18 cellular contexts compared by ENCODE assay signal in the genomic region with DNA sequence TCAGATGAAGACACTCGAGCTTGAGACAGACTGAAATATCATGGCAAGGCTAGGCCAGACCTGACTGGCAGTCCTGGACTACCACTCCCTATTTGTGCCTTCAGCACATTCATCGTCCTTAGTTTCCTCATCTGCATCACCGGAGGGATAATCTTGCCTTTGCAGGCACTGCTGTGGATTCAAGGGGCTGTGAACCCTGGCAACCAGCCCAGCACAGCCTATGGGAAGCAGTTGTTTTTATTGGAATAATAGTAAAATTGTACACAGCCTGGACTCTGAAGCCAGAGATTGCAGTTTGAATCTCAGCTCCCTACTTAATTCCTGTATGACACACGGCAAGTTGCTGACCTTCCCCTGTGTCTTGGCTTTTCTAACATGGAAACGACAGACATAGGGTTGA.
DNase-seq lines count a peak whose midpoint lies in the region; ATAC-seq and TF ChIP-seq lines count a peak whose summit lies in the region.
"Had no signal": no experiment of that assay in that cellular context is flagged by ENCODE, and none has a peak within 500 bp of the region (broad histone marks: within the 10 kb centered on the region; RNA-seq: fewer than 3 reads in every experiment).

No MANE protein-coding gene starts in this region.

- H3K79me2 ChIP-seq in smooth muscle cell (ENCODE audit: low read depth), result no peaks in the 10 kb centered on the region

- H3K4me3 ChIP-seq in fibroblast of mammary gland (ENCODE audit: control insufficient read depth, low read depth, low read length), result no peak overlapping the region
- no peak overlapping the region for H3K4me3 ChIP-seq in smooth muscle cell
- H3K4me3 ChIP-seq: A549, adrenal gland, GM23338, SJCRH30, thyroid gland had no signal

- POLR2A ChIA-PET in activated CD4-positive, alpha-beta memory T cell treated with anti-CD3 and anti-CD28 coated beads for 36 hours (lab: Charles Lee), result interaction anchor here (1.4 kb wide), 1 partner anchor 14 kb away, joined by 4 read pairs; no protein-coding TSS in a partner anchor
- POLR2A ChIA-PET in activated CD4-positive, alpha-beta memory T cell treated with anti-CD3 and anti-CD28 coated beads, Interleukin-2, amount 10 ng/mL, durations not matched to agents 7 days and 5 days (lab: Charles Lee), result no interaction called here

- peaks cover 6% of the 10 kb centered on the region for H3K4me1 ChIP-seq in smooth muscle cell (ENCODE audit: low read depth)

- no peak overlapping the region for H2AFZ ChIP-seq in smooth muscle cell (ENCODE audit: low read depth)
- H2AFZ ChIP-seq: GM23338 had no signal

- peak overlapping the region; percentile 88 for H3K27ac ChIP-seq in smooth muscle cell (ENCODE audit: low read depth)
- H3K27ac ChIP-seq: A549, adrenal gland, SJCRH30 had no signal

- peak overlapping the region; percentile 13 for H3K27ac Mint-ChIP-seq in activated CD4-positive, alpha-beta memory T cell treated with anti-CD3 and anti-CD28 coated beads for 36 hours
- H3K27ac Mint-ChIP-seq in activated CD4-positive, alpha-beta memory T cell treated with anti-CD3 and anti-CD28 coated beads, Interleukin-2, amount 10 ng/mL, durations not matched to agents 7 days and 5 days, result no peak overlapping the region
- peak overlapping the region; percentile 93 for H3K27ac Mint-ChIP-seq in activated naive CD8-positive, alpha-beta T cell treated with anti-CD3 and anti-CD28 coated beads, Interleukin-2, amount 50 U/mL, for 24 hours
- no peak overlapping the region for H3K27ac Mint-ChIP-seq in natural killer cell
- H3K27ac Mint-ChIP-seq: GM23338 had no signal

- H3F3A ChIP-seq in smooth muscle cell (ENCODE audit: low read depth), result peaks cover 8% of the 10 kb centered on the region

- H3K36me3 Mint-ChIP-seq in activated CD4-positive, alpha-beta memory T cell treated with anti-CD3 and anti-CD28 coated beads for 36 hours, result no peaks in the 10 kb centered on the region
- no peaks in the 10 kb centered on the region for H3K36me3 Mint-ChIP-seq in activated CD4-positive, alpha-beta memory T cell treated with anti-CD3 and anti-CD28 coated beads, Interleukin-2, amount 10 ng/mL, durations not matched to agents 7 days and 5 days (ENCODE audit: low read depth)
- H3K36me3 Mint-ChIP-seq in activated naive CD8-positive, alpha-beta T cell treated with anti-CD3 and anti-CD28 coated beads, Interleukin-2, amount 50 U/mL, for 24 hours (ENCODE audit: low read depth), result peaks cover 9% of the 10 kb centered on the region
- no peaks in the 10 kb centered on the region for H3K36me3 Mint-ChIP-seq in natural killer cell

- no peak for ATAC-seq in activated naive CD8-positive, alpha-beta T cell treated with anti-CD3 and anti-CD28 coated beads, Interleukin-2, amount 50 U/mL, for 24 hours
- ATAC-seq in natural killer cell (no peak), GM21367 (IDR thresholded peaks at IDR 0.05; ENCODE audit: unreplicated experiment) (no peak)
- ATAC-seq: A549, GM23338 had no signal

- CTCF ChIA-PET in activated CD4-positive, alpha-beta memory T cell treated with anti-CD3 and anti-CD28 coated beads for 36 hours (lab: Charles Lee), result interaction anchor here (3.7 to 11.2 kb wide), 2 partner anchors 13 to 14 kb away, joined by 12 to 157 read pairs; no protein-coding TSS in a partner anchor
- CTCF ChIA-PET in activated CD4-positive, alpha-beta memory T cell treated with anti-CD3 and anti-CD28 coated beads, Interleukin-2, amount 10 ng/mL, durations not matched to agents 7 days and 5 days (lab: Charles Lee), result interaction anchor here (0.7 to 10.1 kb wide), 3 partner anchors 13 to 337 kb away, joined by 4 to 74 read pairs (median 5); no protein-coding TSS in a partner anchor

- intact Hi-C loops in activated CD4-positive, alpha-beta memory T cell treated with anti-CD3 and anti-CD28 coated beads for 36 hours (cut with micrococcal nuclease), result no loop called here
- intact Hi-C loops in natural killer cell (cut with micrococcal nuclease), result no loop called here

- H3K9me3 ChIP-seq in smooth muscle cell (replicated peaks; ENCODE audit: low read depth), result no peaks in the 10 kb centered on the region
- H3K9me3 ChIP-seq: A549, adrenal gland, SJCRH30, thyroid gland had no signal

- no peak for TF ChIP-seq CTCF in fibroblast of mammary gland (conservative IDR thresholded peaks at IDR 0.05; ENCODE audit: control insufficient read depth, insufficient read depth, low read depth, low read length)
- no peak for TF ChIP-seq CTCF in smooth muscle cell (IDR thresholded peaks at IDR 0.05; ENCODE audit: borderline replicate concordance, insufficient read depth, poor library complexity, severe bottlenecking)
- no peak for TF ChIP-seq CTCF in GM10266 (IDR thresholded peaks at IDR 0.05; ENCODE audit: control insufficient read depth, insufficient read depth, low read depth, missing control alignments)
- TF ChIP-seq CTCF in natural killer cell (IDR thresholded peaks at IDR 0.05), result no peak

- no peaks in the 10 kb centered on the region for H3K27me3 ChIP-seq in smooth muscle cell (ENCODE audit: low read depth)
- H3K27me3 ChIP-seq: adrenal gland, SJCRH30, thyroid gland had no signal

- H3K27me3 Mint-ChIP-seq in activated CD4-positive, alpha-beta memory T cell treated with anti-CD3 and anti-CD28 coated beads for 36 hours, result peaks cover 3% of the 10 kb centered on the region
- peaks cover 6% of the 10 kb centered on the region for H3K27me3 Mint-ChIP-seq in activated CD4-positive, alpha-beta memory T cell treated with anti-CD3 and anti-CD28 coated beads, Interleukin-2, amount 10 ng/mL, durations not matched to agents 7 days and 5 days
- H3K27me3 Mint-ChIP-seq in activated naive CD8-positive, alpha-beta T cell treated with anti-CD3 and anti-CD28 coated beads, Interleukin-2, amount 50 U/mL, for 24 hours, result no peaks in the 10 kb centered on the region
- peaks cover 0 to 3% of the 10 kb centered on the region in 2 donors for H3K27me3 Mint-ChIP-seq in natural killer cell (ENCODE audit: low read depth in 2 of 2)

- no peak for DNase-seq in activated CD4-positive, alpha-beta memory T cell treated with anti-CD3 and anti-CD28 coated beads for 36 hours
- no peak for DNase-seq in activated CD4-positive, alpha-beta memory T cell treated with anti-CD3 and anti-CD28 coated beads, Interleukin-2, amount 10 ng/mL, durations not matched to agents 7 days and 5 days
- DNase-seq in activated naive CD8-positive, alpha-beta T cell treated with anti-CD3 and anti-CD28 coated beads, Interleukin-2, amount 50 U/mL, for 24 hours, result no peak
- DNase-seq in fibroblast of mammary gland (ENCODE audit: low read depth) (peak; percentile 38), smooth muscle cell (lab: John Stamatoyannopoulos, UW; ENCODE audit: unreplicated experiment) (no peak), GM10266 (ENCODE audit: extremely low spot score) (no peak), natural killer cell (no peak)
- DNase-seq: activated CD4-positive, alpha-beta T cell treated with anti-CD3 and anti-CD28 coated beads for 48 hours; adrenal gland; cerebellar nuclear complex; glutamatergic neuron; NCI-H2029; NCI-H524; SJCRH30; thyroid gland had no signal

- H3K4me1 Mint-ChIP-seq in activated CD4-positive, alpha-beta memory T cell treated with anti-CD3 and anti-CD28 coated beads for 36 hours (ENCODE audit: low read depth), result peaks cover 37% of the 10 kb centered on the region
- peaks cover 24% of the 10 kb centered on the region for H3K4me1 Mint-ChIP-seq in activated CD4-positive, alpha-beta memory T cell treated with anti-CD3 and anti-CD28 coated beads, Interleukin-2, amount 10 ng/mL, durations not matched to agents 7 days and 5 days
- H3K4me1 Mint-ChIP-seq in activated naive CD8-positive, alpha-beta T cell treated with anti-CD3 and anti-CD28 coated beads, Interleukin-2, amount 50 U/mL, for 24 hours, result peaks cover 43% of the 10 kb centered on the region
- peaks cover 0 to 18% of the 10 kb centered on the region in 2 donors for H3K4me1 Mint-ChIP-seq in natural killer cell

- H3K36me3 ChIP-seq in smooth muscle cell (ENCODE audit: low read depth), result no peaks in the 10 kb centered on the region
- H3K36me3 ChIP-seq: adrenal gland, SJCRH30, thyroid gland had no signal

- no peak overlapping the region for H3K4me3 Mint-ChIP-seq in activated CD4-positive, alpha-beta memory T cell treated with anti-CD3 and anti-CD28 coated beads for 36 hours
- H3K4me3 Mint-ChIP-seq in activated CD4-positive, alpha-beta memory T cell treated with anti-CD3 and anti-CD28 coated beads, Interleukin-2, amount 10 ng/mL, durations not matched to agents 7 days and 5 days, result no peak overlapping the region
- H3K4me3 Mint-ChIP-seq in activated naive CD8-positive, alpha-beta T cell treated with anti-CD3 and anti-CD28 coated beads, Interleukin-2, amount 50 U/mL, for 24 hours, result no peak overlapping the region
- no peak overlapping the region for H3K4me3 Mint-ChIP-seq in natural killer cell
- H3K4me3 Mint-ChIP-seq: GM23338 had no signal

- WGBS in smooth muscle cell (ENCODE audit: low lambda C conversion rate), result 64% methylated on average over 5 of the region's 5 CpGs

- H4K20me1 ChIP-seq in smooth muscle cell (ENCODE audit: low read depth), result no peaks in the 10 kb centered on the region

- H3K9me3 Mint-ChIP-seq in activated CD4-positive, alpha-beta memory T cell treated with anti-CD3 and anti-CD28 coated beads for 36 hours, result peaks cover 5% of the 10 kb centered on the region
- no peaks in the 10 kb centered on the region for H3K9me3 Mint-ChIP-seq in activated CD4-positive, alpha-beta memory T cell treated with anti-CD3 and anti-CD28 coated beads, Interleukin-2, amount 10 ng/mL, durations not matched to agents 7 days and 5 days
- peaks cover 7% of the 10 kb centered on the region for H3K9me3 Mint-ChIP-seq in activated naive CD8-positive, alpha-beta T cell treated with anti-CD3 and anti-CD28 coated beads, Interleukin-2, amount 50 U/mL, for 24 hours
- H3K9me3 Mint-ChIP-seq in natural killer cell, result peaks cover 0 to 2% of the 10 kb centered on the region in 2 donors

- no peak overlapping the region for H3K4me2 ChIP-seq in smooth muscle cell
- H3K4me2 ChIP-seq: A549, GM23338 had no signal

- H3K9ac ChIP-seq in smooth muscle cell (ENCODE audit: low read depth), result peak overlapping the region; percentile 11

Comparison
In these comparisons a context has a peak if more than half of its experiments do, and no peak if none do; other contexts are left out.
1. H3K27ac Mint-ChIP-seq: peak in activated CD4-positive, alpha-beta memory T cell treated with anti-CD3 and anti-CD28 coated beads for 36 hours (single experiment) and activated naive CD8-positive, alpha-beta T cell treated with anti-CD3 and anti-CD28 coated beads, Interleukin-2, amount 50 U/mL, for 24 hours (single experiment); none in activated CD4-positive, alpha-beta memory T cell treated with anti-CD3 and anti-CD28 coated beads, Interleukin-2, amount 10 ng/mL, durations not matched to agents 7 days and 5 days (single experiment) and natural killer cell (0 of 2).